1 cellular context compared by ENCODE assay signal in the genomic region with DNA sequence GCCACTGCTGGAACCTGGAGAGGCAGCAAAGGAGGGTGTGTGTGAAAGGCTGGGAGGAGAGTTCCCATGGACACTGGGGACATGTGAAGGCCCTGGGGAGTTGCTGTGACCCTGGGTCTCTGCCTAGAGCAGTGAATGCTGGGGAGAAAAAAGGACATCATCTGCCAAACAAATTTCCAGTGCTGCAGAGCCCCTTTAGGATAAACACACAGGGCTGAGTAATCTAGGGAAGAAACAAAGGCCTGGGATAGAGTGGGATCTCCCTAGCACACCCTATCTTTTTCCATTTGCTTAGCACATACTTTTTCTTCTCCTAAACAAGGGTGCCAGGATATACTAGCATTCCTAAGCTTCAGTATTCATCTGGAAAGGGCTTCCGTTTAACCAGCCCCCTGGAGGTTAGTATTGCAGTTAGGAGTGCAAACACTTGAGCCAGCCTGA.
TF ChIP-seq lines count a peak whose summit lies in the region.

No MANE protein-coding gene starts in this region.

TF ChIP-seq in WTC11, 78 proteins besides CTCF, POLR2A, EP300 and RAD21:
- TF ChIP-seq, protein P1, sequence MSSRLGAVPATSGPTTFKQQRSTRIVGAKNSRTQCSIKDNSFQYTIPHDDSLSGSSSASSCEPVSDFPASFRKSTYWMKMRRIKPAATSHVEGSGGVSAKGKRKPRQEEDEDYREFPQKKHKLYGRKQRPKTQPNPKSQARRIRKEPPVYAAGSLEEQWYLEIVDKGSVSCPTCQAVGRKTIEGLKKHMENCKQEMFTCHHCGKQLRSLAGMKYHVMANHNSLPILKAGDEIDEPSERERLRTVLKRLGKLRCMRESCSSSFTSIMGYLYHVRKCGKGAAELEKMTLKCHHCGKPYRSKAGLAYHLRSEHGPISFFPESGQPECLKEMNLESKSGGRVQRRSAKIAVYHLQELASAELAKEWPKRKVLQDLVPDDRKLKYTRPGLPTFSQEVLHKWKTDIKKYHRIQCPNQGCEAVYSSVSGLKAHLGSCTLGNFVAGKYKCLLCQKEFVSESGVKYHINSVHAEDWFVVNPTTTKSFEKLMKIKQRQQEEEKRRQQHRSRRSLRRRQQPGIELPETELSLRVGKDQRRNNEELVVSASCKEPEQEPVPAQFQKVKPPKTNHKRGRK (CRISPR knock-in tag; IDR thresholded peaks at IDR 0.05; ENCODE audit: borderline replicate concordance): no peak
- TF ChIP-seq NR1H2 (CRISPR knock-in tag; IDR thresholded peaks at IDR 0.05) (no peak), ZNF219 (CRISPR knock-in tag; IDR thresholded peaks at IDR 0.05; ENCODE audit: borderline replicate concordance) (no peak), ATF3 (CRISPR knock-in tag; conservative IDR thresholded peaks at IDR 0.05) (no peak), CDX4 (CRISPR knock-in tag; IDR thresholded peaks at IDR 0.05; ENCODE audit: borderline replicate concordance) (no peak), E2F1 (CRISPR knock-in tag; IDR thresholded peaks at IDR 0.05) (no peak), GTF2I (CRISPR knock-in tag; conservative IDR thresholded peaks at IDR 0.05) (no peak), NR3C1 (CRISPR knock-in tag; conservative IDR thresholded peaks at IDR 0.05; ENCODE audit: low read depth) (no peak), GABPB1 (CRISPR knock-in tag; IDR thresholded peaks at IDR 0.05) (no peak), FOXP1 (CRISPR knock-in tag; IDR thresholded peaks at IDR 0.05; ENCODE audit: borderline replicate concordance) (no peak), GRHL2 (CRISPR knock-in tag; IDR thresholded peaks at IDR 0.05; ENCODE audit: insufficient replicate concordance, severe bottlenecking) (no peak), RELA (CRISPR knock-in tag; IDR thresholded peaks at IDR 0.05; ENCODE audit: borderline replicate concordance) (no peak), ZNF423 (CRISPR knock-in tag; IDR thresholded peaks at IDR 0.05) (no peak), ATF6 (CRISPR knock-in tag; IDR thresholded peaks at IDR 0.05) (no peak)
- TF ChIP-seq, protein P2, sequence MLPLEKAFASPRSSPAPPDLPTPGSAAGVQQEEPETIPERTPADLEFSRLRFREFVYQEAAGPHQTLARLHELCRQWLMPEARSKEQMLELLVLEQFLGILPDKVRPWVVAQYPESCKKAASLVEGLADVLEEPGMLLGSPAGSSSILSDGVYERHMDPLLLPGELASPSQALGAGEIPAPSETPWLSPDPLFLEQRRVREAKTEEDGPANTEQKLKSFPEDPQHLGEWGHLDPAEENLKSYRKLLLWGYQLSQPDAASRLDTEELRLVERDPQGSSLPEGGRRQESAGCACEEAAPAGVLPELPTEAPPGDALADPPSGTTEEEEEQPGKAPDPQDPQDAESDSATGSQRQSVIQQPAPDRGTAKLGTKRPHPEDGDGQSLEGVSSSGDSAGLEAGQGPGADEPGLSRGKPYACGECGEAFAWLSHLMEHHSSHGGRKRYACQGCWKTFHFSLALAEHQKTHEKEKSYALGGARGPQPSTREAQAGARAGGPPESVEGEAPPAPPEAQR (CRISPR knock-in tag; IDR thresholded peaks at IDR 0.05): no peak
- TF ChIP-seq, protein P3, sequence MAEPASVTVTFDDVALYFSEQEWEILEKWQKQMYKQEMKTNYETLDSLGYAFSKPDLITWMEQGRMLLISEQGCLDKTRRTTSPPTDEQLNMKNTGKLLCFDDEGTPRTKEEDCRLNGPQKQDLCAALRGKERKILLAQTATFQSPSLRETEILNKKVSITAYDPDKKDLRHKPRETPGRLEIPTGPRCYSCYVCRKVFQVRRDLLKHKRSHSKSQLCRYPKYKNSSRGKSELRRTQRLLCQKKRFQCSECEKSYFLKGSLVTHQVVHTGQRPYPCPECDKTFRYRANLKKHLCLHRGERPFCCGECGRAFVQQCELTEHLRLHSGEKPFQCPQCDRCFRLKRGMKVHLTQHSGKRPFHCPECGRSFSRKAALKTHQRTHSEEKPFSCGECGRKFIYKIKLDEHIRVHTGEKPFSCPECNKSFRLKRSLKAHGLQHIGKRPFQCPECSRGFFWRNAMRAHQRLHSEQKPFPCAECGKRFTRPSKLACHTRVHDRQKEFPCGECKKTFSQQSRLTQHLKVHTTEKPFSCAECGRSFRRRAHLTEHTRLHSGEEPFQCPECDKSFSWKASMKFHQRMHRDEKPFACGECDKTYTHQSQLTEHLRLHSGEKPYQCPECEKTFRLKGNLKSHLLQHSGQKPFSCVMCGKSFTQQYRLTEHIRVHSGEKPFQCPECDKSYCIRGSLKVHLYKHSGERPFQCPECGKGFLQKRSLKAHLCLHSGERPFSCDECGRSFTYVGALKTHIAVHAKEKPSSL (CRISPR knock-in tag; conservative IDR thresholded peaks at IDR 0.05): no peak
- TF ChIP-seq, protein P4, sequence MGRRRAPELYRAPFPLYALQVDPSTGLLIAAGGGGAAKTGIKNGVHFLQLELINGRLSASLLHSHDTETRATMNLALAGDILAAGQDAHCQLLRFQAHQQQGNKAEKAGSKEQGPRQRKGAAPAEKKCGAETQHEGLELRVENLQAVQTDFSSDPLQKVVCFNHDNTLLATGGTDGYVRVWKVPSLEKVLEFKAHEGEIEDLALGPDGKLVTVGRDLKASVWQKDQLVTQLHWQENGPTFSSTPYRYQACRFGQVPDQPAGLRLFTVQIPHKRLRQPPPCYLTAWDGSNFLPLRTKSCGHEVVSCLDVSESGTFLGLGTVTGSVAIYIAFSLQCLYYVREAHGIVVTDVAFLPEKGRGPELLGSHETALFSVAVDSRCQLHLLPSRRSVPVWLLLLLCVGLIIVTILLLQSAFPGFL (CRISPR knock-in tag; IDR thresholded peaks at IDR 0.05; ENCODE audit: borderline replicate concordance): no peak
